ENCODE assay signal across 9 cellular contexts in genomic region chr19:38650180-38650775, GRCh38. TPM values are rescaled to one million over a fixed set of nuclear protein-coding genes. Genes with fewer than 3 reads are reported as not detected.
DNase-seq lines count a peak whose midpoint lies in the region; ATAC-seq, FAIRE-seq and TF ChIP-seq lines count a peak whose summit lies in the region.
"Had no signal": no experiment of that assay in that cellular context is flagged by ENCODE, and none has a peak within 500 bp of the region (broad histone marks: within the 10 kb centered on the region; RNA-seq: fewer than 3 reads in every experiment).

No MANE protein-coding gene starts in this region.

- H3K9ac ChIP-seq in PC-3 (ENCODE audit: low read length) (peak overlapping the region; percentile 100), endothelial cell of umbilical vein (replicated peaks; ENCODE audit: extremely low read depth, insufficient read depth, low read length) (peak overlapping the region; percentile 92)

- CTCF ChIA-PET in PC-3 (lab: Charles Lee), result no interaction called here
- CTCF ChIA-PET in endothelial cell of umbilical vein (lab: Charles Lee), result interaction anchor here (0.6 to 1.4 kb wide), 5 partner anchors 11 to 247 kb away, joined by 3 read pairs; partner anchors contain the start of gene FAM98C

- H3K27ac ChIP-seq in DOHH2 (ENCODE audit: low read depth, low read length) (no peak overlapping the region), PC-3 (ENCODE audit: low read length) (peak overlapping the region; percentile 81), endothelial cell of umbilical vein (ENCODE audit: insufficient read depth, low read depth, low read length) (peak overlapping the region; percentile 70)

- H3K9me1 ChIP-seq in endothelial cell of umbilical vein (replicated peaks; ENCODE audit: control insufficient read depth, extremely low read depth, insufficient read depth, low read length), result no peaks in the 10 kb centered on the region

- DNase-seq in PC-3 (no peak), endothelial cell of umbilical vein (ENCODE audit: low read depth, low spot score) (no peak), osteocyte (ENCODE audit: extremely low spot score, unreplicated experiment) (no peak), A172 (ENCODE audit: low spot score) (no peak)
- DNase-seq in stimulated activated naive CD4-positive, alpha-beta T cell (lab: John Stamatoyannopoulos, UW), result no peak

- TF ChIP-seq POLR2A in endothelial cell of umbilical vein (IDR thresholded peaks at IDR 0.05; ENCODE audit: low read depth, low read length), result no peak

- no peak for TF ChIP-seq CTCF in DOHH2 (IDR thresholded peaks at IDR 0.05; ENCODE audit: low read depth, low read length, poor library complexity, severe bottlenecking)
- TF ChIP-seq CTCF in PC-3 (conservative IDR thresholded peaks at IDR 0.05; ENCODE audit: low read depth, low read length), result no peak
- no peak for TF ChIP-seq CTCF in endothelial cell of umbilical vein (IDR thresholded peaks at IDR 0.05; ENCODE audit: extremely low read depth in 1 of 2, insufficient read depth in 1 of 2, low read depth in 1 of 2, low read length in 2 of 2)
- no peak for TF ChIP-seq CTCF in osteocyte (IDR thresholded peaks at IDR 0.05)

- H3K4me3 ChIP-seq in DOHH2 (ENCODE audit: low read length), result peak overlapping the region; percentile 90; the same call in 1 of the 2 replicates
- peak overlapping the region; percentile 99 for H3K4me3 ChIP-seq in PC-3 (ENCODE audit: low read length)
- peak overlapping the region in 2 of 3 experiments; percentile 96 to 99 for H3K4me3 ChIP-seq in endothelial cell of umbilical vein (replicated peaks in 1 of 3; ENCODE audit: insufficient read depth in 1 of 3, low read depth in 1 of 3, low read length in 3 of 3)

- H3K36me3 Mint-ChIP-seq in osteocyte (ENCODE audit: unreplicated experiment), result peaks cover 4% of the 10 kb centered on the region

- dilution Hi-C loops in endothelial cell of umbilical vein (cut with MboI; ENCODE audit: extremely low pct_ligation_motif_present, low sequenced_read_pairs), result no loop called here

- peak overlapping the region; percentile 71 for H3K4me2 ChIP-seq in DOHH2 (ENCODE audit: low read length)
- H3K4me2 ChIP-seq in PC-3 (ENCODE audit: low read length), result peak overlapping the region; percentile 94
- H3K4me2 ChIP-seq in endothelial cell of umbilical vein (ENCODE audit: insufficient read depth, low read length), result peak overlapping the region; percentile 54

- H4K20me1 ChIP-seq in DOHH2 (ENCODE audit: control insufficient read depth, insufficient read depth, low read depth, low read length), result peaks cover 14% of the 10 kb centered on the region
- peaks cover 59% of the 10 kb centered on the region for H4K20me1 ChIP-seq in PC-3 (ENCODE audit: low read length)
- no peaks in the 10 kb centered on the region for H4K20me1 ChIP-seq in endothelial cell of umbilical vein (replicated peaks; ENCODE audit: control insufficient read depth, extremely low read depth, insufficient read depth, low read length)

- H3K9me2 ChIP-seq in DOHH2 (replicated peaks; ENCODE audit: control insufficient read depth, low read length) (no peaks in the 10 kb centered on the region), PC-3 (replicated peaks; ENCODE audit: low read length) (no peaks in the 10 kb centered on the region)

- H3K27ac Mint-ChIP-seq in osteocyte (ENCODE audit: unreplicated experiment), result peak overlapping the region; percentile 99

- peaks cover 25% of the 10 kb centered on the region for H3K4me1 ChIP-seq in DOHH2 (ENCODE audit: control insufficient read depth, low read length)
- peaks cover 44% of the 10 kb centered on the region for H3K4me1 ChIP-seq in PC-3 (ENCODE audit: insufficient read depth, low read length)
- H3K4me1 ChIP-seq in endothelial cell of umbilical vein (ENCODE audit: control insufficient read depth, extremely low read depth, insufficient read depth, low read length), result peaks cover 56% of the 10 kb centered on the region

- 0 out of 2 replicates have a peak, but pooled peaks cover 3% of the 10 kb centered on the region for H3F3A ChIP-seq in DOHH2 (ENCODE audit: control insufficient read depth, insufficient read depth)
- no peaks in the 10 kb centered on the region for H3F3A ChIP-seq in PC-3 (ENCODE audit: low read length, unreplicated experiment)

- ATAC-seq in PC-3 (peak; percentile 27), GM18858 (IDR thresholded peaks at IDR 0.05; ENCODE audit: unreplicated experiment) (no peak), GM21529 (IDR thresholded peaks at IDR 0.05; ENCODE audit: unreplicated experiment) (no peak)

- peak overlapping the region; percentile 98 for H3K4me3 Mint-ChIP-seq in osteocyte (ENCODE audit: unreplicated experiment)

- FAIRE-seq in endothelial cell of umbilical vein (lab: Jason Lieb, UNC), result peak; percentile 8
- FAIRE-seq: islet of Langerhans had no signal

- no peak overlapping the region for H2AFZ ChIP-seq in PC-3 (ENCODE audit: low read length)
- no peak overlapping the region for H2AFZ ChIP-seq in endothelial cell of umbilical vein (ENCODE audit: low read depth, low read length)

- intact Hi-C loops in PC-3 (cut with micrococcal nuclease), result loop anchor here (10.0 kb wide), 1 partner anchor 55 kb away; no protein-coding TSS in a partner anchor
- intact Hi-C loops in endothelial cell of umbilical vein (cut with micrococcal nuclease), result no loop called here

- POLR2A ChIA-PET in PC-3 (lab: Charles Lee; ENCODE audit: unreplicated experiment), result interaction anchor here (0.6 to 0.8 kb wide), 2 partner anchors 33 to 756 kb away, joined by 3 to 4 read pairs; no protein-coding TSS in a partner anchor
- POLR2A ChIA-PET in endothelial cell of umbilical vein (lab: Charles Lee), result interaction anchor here (0.7 kb wide), 1 partner anchor 16 kb away, joined by 3 read pairs; no protein-coding TSS in a partner anchor

- H3K27me3 ChIP-seq in DOHH2 (ENCODE audit: control insufficient read depth, low read length), result no peaks in the 10 kb centered on the region
- no peaks in the 10 kb centered on the region for H3K27me3 ChIP-seq in PC-3 (ENCODE audit: low read length)
- H3K27me3 ChIP-seq in endothelial cell of umbilical vein (ENCODE audit: control insufficient read depth in 2 of 2, insufficient read depth in 2 of 2, low read length in 2 of 2), result no peaks in the 10 kb centered on the region

- H3K36me3 ChIP-seq in DOHH2 (ENCODE audit: control insufficient read depth, low read length) (peaks cover 6% of the 10 kb centered on the region), PC-3 (ENCODE audit: low read depth, low read length) (peaks cover 31% of the 10 kb centered on the region), endothelial cell of umbilical vein (ENCODE audit: control insufficient read depth in 2 of 2, extremely low read depth in 1 of 2, insufficient read depth in 2 of 2, low read length in 2 of 2) (no peaks in the 10 kb centered on the region)

- BruUV-seq in PC-3 (replicated peaks; lab: Mats Ljungman, UMichigan) (TSS peak; percentile 63), endothelial cell of umbilical vein (replicated peaks; lab: Mats Ljungman, UMichigan) (TSS peak; percentile 18)

- peaks cover 78% of the 10 kb centered on the region for H3K79me2 ChIP-seq in DOHH2 (ENCODE audit: control insufficient read depth, low read length)
- H3K79me2 ChIP-seq in PC-3 (ENCODE audit: low read length), result peaks cover 78% of the 10 kb centered on the region
- peaks cover 78% of the 10 kb centered on the region for H3K79me2 ChIP-seq in endothelial cell of umbilical vein (ENCODE audit: control insufficient read depth, insufficient read depth, low read length)

- no peaks in the 10 kb centered on the region for H3K27me3 Mint-ChIP-seq in osteocyte (ENCODE audit: unreplicated experiment)

- no peaks in the 10 kb centered on the region for H3K9me3 Mint-ChIP-seq in osteocyte (ENCODE audit: unreplicated experiment)

- H3K9me3 ChIP-seq in DOHH2 (ENCODE audit: control insufficient read depth, insufficient read depth, low read length), result no peaks in the 10 kb centered on the region
- H3K9me3 ChIP-seq in PC-3 (ENCODE audit: low read length), result no peaks in the 10 kb centered on the region
- no peaks in the 10 kb centered on the region for H3K9me3 ChIP-seq in endothelial cell of umbilical vein (replicated peaks; ENCODE audit: control insufficient read depth, insufficient read depth, low read length)

- H3K4me1 Mint-ChIP-seq in osteocyte (ENCODE audit: unreplicated experiment), result peaks cover 70% of the 10 kb centered on the region

RNA-seq across cellular contexts. Expression of gene ACTN4, which starts 2.8 kb away (rescaled TPM):
- total RNA-seq in PC-3 (2014; rRNA removed), result 382 and 397 TPM in 2 replicates
- total RNA-seq in endothelial cell of umbilical vein, result 693 and 748 TPM in 2 replicates
- 313 and 329 TPM in 2 replicates for polyA plus RNA-seq in endothelial cell of umbilical vein
- polyA plus RNA-seq in endothelial cell of umbilical vein (2011; cell fraction: cytosol; rRNA removed), result 293 and 306 TPM in 2 replicates
- polyA plus RNA-seq in endothelial cell of umbilical vein (2011; cell fraction: nucleus; rRNA removed), result 829 and 939 TPM in 2 replicates
- 615 and 712 TPM in 2 replicates for polyA plus RNA-seq in endothelial cell of umbilical vein (2012)
- 461 and 482 TPM in 2 replicates for polyA minus RNA-seq in endothelial cell of umbilical vein
- polyA minus RNA-seq in endothelial cell of umbilical vein (2011; cell fraction: cytosol; rRNA and poly(A)+ RNA removed), result 78.8 TPM
- polyA minus RNA-seq in endothelial cell of umbilical vein (2011; cell fraction: nucleus; rRNA and poly(A)+ RNA removed), result 238 and 273 TPM in 2 replicates
- total RNA-seq in osteocyte, result 525 and 560 TPM in 2 replicates
- total RNA-seq in A172 (2014; rRNA removed; shearing (Covaris generic)), result 493 and 604 TPM in 2 replicates

RNA-seq across cellular contexts. Expression of gene EIF3K, which starts 31.3 kb away (rescaled TPM):
- total RNA-seq in PC-3 (2014; rRNA removed) (310 and 414 TPM in 2 replicates), endothelial cell of umbilical vein (267 and 277 TPM in 2 replicates), osteocyte (258 and 262 TPM in 2 replicates)
- polyA plus RNA-seq in endothelial cell of umbilical vein, result 584 and 644 TPM in 2 replicates
- 562 and 679 TPM in 2 replicates for polyA plus RNA-seq in endothelial cell of umbilical vein (2011; cell fraction: cytosol; rRNA removed)
- polyA plus RNA-seq in endothelial cell of umbilical vein (2011; cell fraction: nucleus; rRNA removed), result 241 and 343 TPM in 2 replicates
- 437 and 456 TPM in 2 replicates for polyA plus RNA-seq in endothelial cell of umbilical vein (2012)
- 239 and 248 TPM in 2 replicates for polyA minus RNA-seq in endothelial cell of umbilical vein
- 160 TPM for polyA minus RNA-seq in endothelial cell of umbilical vein (2011; cell fraction: cytosol; rRNA and poly(A)+ RNA removed)
- polyA minus RNA-seq in endothelial cell of umbilical vein (2011; cell fraction: nucleus; rRNA and poly(A)+ RNA removed), result 54.6 and 56.7 TPM in 2 replicates
- 358 and 549 TPM in 2 replicates for total RNA-seq in A172 (2014; rRNA removed; shearing (Covaris generic))

RNA-seq across cellular contexts. Expression of gene MAP4K1, which starts 32.5 kb away (rescaled TPM):
- total RNA-seq in PC-3 (2014; rRNA removed), result 0.63 and 2.3 TPM in 2 replicates
- 1.2 and 1.6 TPM in 2 replicates for total RNA-seq in endothelial cell of umbilical vein
- 0.12 and 0.14 TPM in 2 replicates for polyA plus RNA-seq in endothelial cell of umbilical vein
- 0.08 and 0.23 TPM in 2 replicates for polyA plus RNA-seq in endothelial cell of umbilical vein (2011; cell fraction: cytosol; rRNA removed)
- polyA plus RNA-seq in endothelial cell of umbilical vein (2011; cell fraction: nucleus; rRNA removed), result 1.2 and 1.4 TPM in 2 replicates
- polyA plus RNA-seq in endothelial cell of umbilical vein (2012), result 0.09 TPM in 1 of 2 replicates, not detected in the other
- not detected in 2 replicates for polyA minus RNA-seq in endothelial cell of umbilical vein
- polyA minus RNA-seq in endothelial cell of umbilical vein (2011; cell fraction: cytosol; rRNA and poly(A)+ RNA removed), result not detected
- polyA minus RNA-seq in endothelial cell of umbilical vein (2011; cell fraction: nucleus; rRNA and poly(A)+ RNA removed), result not detected in 2 replicates
- 2.1 and 3.1 TPM in 2 replicates for total RNA-seq in osteocyte
- 0.72 and 1.4 TPM in 2 replicates for total RNA-seq in A172 (2014; rRNA removed; shearing (Covaris generic))
